3 cellular contexts compared by ENCODE assay signal in genomic region chr1:16540451-16540893, GRCh38. TPM values are rescaled to one million over a fixed set of nuclear protein-coding genes. Genes with fewer than 3 reads are reported as not detected.
"Had no signal": no experiment of that assay in that cellular context is flagged by ENCODE, and none has a peak within 500 bp of the region (broad histone marks: within the 10 kb centered on the region; RNA-seq: fewer than 3 reads in every experiment).

No MANE protein-coding gene starts in this region.

RNA-seq across cellular contexts. Expression of gene RNU1-1, which starts 26.4 kb away (rescaled TPM):
- total RNA-seq: myocyte had no signal
- polyA plus RNA-seq: heart left ventricle, stomach had no signal
